ENCODE assay signal across 1 cellular context in genomic region chr2:101516349-101516748, GRCh38.
TF ChIP-seq lines count a peak whose summit lies in the region.

No MANE protein-coding gene starts in this region.

TF ChIP-seq in A549, 52 proteins besides CTCF, POLR2A, EP300 and RAD21 (continued from another document):
- TF ChIP-seq REST (IDR thresholded peaks at IDR 0.05) (no peak), NR3C1 (IDR thresholded peaks at IDR 0.05) (no peak)
